Comparison of ENCODE assay signal across 27 cellular contexts in the genomic region with DNA sequence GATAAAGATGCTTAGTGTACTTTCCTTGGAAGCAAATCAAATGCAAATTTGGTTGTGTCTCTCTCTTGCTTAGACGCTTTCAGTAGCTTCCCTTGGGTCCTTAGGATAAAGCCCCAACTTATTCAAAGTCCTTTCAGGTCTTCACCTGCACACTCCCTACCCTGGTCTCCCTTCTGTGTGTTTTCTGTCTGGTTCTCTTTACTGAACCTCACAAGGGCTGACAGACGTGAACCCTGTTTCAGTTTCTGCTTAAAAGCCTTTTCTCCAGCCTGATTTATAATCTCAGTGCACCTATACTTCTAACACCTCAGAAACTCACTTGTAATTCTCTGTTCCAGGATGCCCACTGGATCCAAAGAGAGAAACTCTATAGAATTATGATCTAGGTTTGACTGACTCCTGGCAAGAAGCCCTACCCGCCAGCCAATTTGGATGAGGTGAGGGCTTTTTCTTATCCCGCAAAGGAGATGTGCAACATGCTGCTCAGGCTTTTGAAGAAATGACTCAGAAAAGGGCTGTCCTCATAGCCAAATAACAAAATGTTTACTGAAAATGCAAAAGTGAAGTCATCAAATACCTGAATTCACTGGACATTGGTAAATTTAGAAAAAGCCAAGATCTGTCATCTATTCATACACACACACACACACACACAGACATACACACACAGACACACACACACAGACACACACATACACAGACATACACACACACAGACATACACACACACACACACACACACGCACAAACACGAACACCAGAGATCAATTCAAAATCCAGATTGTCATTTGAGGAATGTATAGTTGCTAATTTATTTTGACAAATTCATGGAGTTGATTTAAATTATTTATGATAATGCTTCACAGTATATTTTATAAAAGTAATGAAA.
"Had no signal": no experiment of that assay in that cellular context is flagged by ENCODE, and none has a peak within 500 bp of the region (broad histone marks: within the 10 kb centered on the region; RNA-seq: fewer than 3 reads in every experiment).

No MANE protein-coding gene starts in this region.

- H3K27ac ChIP-seq: brain microvascular endothelial cell, SK-N-MC had no signal

- H3K4me3 ChIP-seq: SK-N-MC had no signal

- H3K27me3 Mint-ChIP-seq: activated B cell treated with CpG ODN at 0.5 μM for 24 hours; activated CD8-positive, alpha-beta memory T cell treated with anti-CD3 and anti-CD28 coated beads, Interleukin-2, amount 10 ng/mL, durations not matched to agents 7 days and 5 days; activated naive CD4-positive, alpha-beta T cell treated with anti-CD3 and anti-CD28 coated beads, Interleukin-2, amount 50 U/mL, for 24 hours; activated T-cell treated with anti-CD3 and anti-CD28 coated beads, Interleukin-2, amount 50 U/mL, for 24 hours; T-cell had no signal

- H3K4me3 Mint-ChIP-seq: activated B cell treated with CpG ODN at 0.5 μM for 24 hours; activated CD4-positive, alpha-beta T cell treated with anti-CD3 and anti-CD28 coated beads, Interleukin-2, amount 10 ng/mL, durations not matched to agents 24 days and 14 days; activated CD8-positive, alpha-beta memory T cell treated with anti-CD3 and anti-CD28 coated beads, Interleukin-2, amount 10 ng/mL, durations not matched to agents 7 days and 5 days; activated naive CD4-positive, alpha-beta T cell treated with anti-CD3 and anti-CD28 coated beads, Interleukin-2, amount 50 U/mL, for 24 hours; activated T-cell treated with anti-CD3 and anti-CD28 coated beads, Interleukin-2, amount 50 U/mL, for 24 hours; activated T-helper 1 cell treated with anti-CD3 and anti-CD28 coated beads, Interleukin-12 subunit alpha, Interleukin-12 subunit beta, Interleukin-2, Interleukin-4 antibody, amounts not matched to agents 30 ng/mL and 10 ng/mL and 1 ng/mL, durations not matched to agents 14 hours and 24 hours and 36 hours; T-cell had no signal

- H3K27ac Mint-ChIP-seq: activated B cell treated with CpG ODN at 0.5 μM for 24 hours; activated CD4-positive, alpha-beta T cell treated with anti-CD3 and anti-CD28 coated beads, Interleukin-2, amount 10 ng/mL, durations not matched to agents 24 days and 14 days; activated CD8-positive, alpha-beta memory T cell treated with anti-CD3 and anti-CD28 coated beads, Interleukin-2, amount 10 ng/mL, durations not matched to agents 7 days and 5 days; activated naive CD4-positive, alpha-beta T cell treated with anti-CD3 and anti-CD28 coated beads, Interleukin-2, amount 50 U/mL, for 24 hours; activated T-cell treated with anti-CD3 and anti-CD28 coated beads, Interleukin-2, amount 50 U/mL, for 24 hours; activated T-helper 1 cell treated with anti-CD3 and anti-CD28 coated beads, Interleukin-12 subunit alpha, Interleukin-12 subunit beta, Interleukin-2, Interleukin-4 antibody, amounts not matched to agents 30 ng/mL and 10 ng/mL and 1 ng/mL, durations not matched to agents 14 hours and 24 hours and 36 hours; T-cell had no signal

- H3K27me3 ChIP-seq: brain microvascular endothelial cell had no signal

- H3K4me1 Mint-ChIP-seq: activated B cell treated with CpG ODN at 0.5 μM for 24 hours; activated CD4-positive, alpha-beta T cell treated with anti-CD3 and anti-CD28 coated beads, Interleukin-2, amount 10 ng/mL, durations not matched to agents 24 days and 14 days; activated CD8-positive, alpha-beta memory T cell treated with anti-CD3 and anti-CD28 coated beads, Interleukin-2, amount 10 ng/mL, durations not matched to agents 7 days and 5 days had no signal

- H3K9me3 Mint-ChIP-seq: activated B cell treated with CpG ODN at 0.5 μM for 24 hours; activated naive CD4-positive, alpha-beta T cell treated with anti-CD3 and anti-CD28 coated beads, Interleukin-2, amount 50 U/mL, for 24 hours; activated T-cell treated with anti-CD3 and anti-CD28 coated beads, Interleukin-2, amount 50 U/mL, for 24 hours; activated T-helper 1 cell treated with anti-CD3 and anti-CD28 coated beads, Interleukin-12 subunit alpha, Interleukin-12 subunit beta, Interleukin-2, Interleukin-4 antibody, amounts not matched to agents 30 ng/mL and 10 ng/mL and 1 ng/mL, durations not matched to agents 14 hours and 24 hours and 36 hours; T-cell had no signal

- FAIRE-seq: TTC549 had no signal

- DNase-seq: activated B cell treated with CpG ODN at 0.5 μM for 24 hours; activated CD4-positive, alpha-beta T cell treated with anti-CD3 and anti-CD28 coated beads for 1 hour; activated CD4-positive, alpha-beta T cell treated with anti-CD3 and anti-CD28 coated beads, Interleukin-2, amount 10 ng/mL, durations not matched to agents 24 days and 14 days; activated CD4-positive, alpha-beta T cell treated with anti-CD3 and anti-CD28 coated beads, Interleukin-2, amount 50 U/mL, for 48 hours; activated CD8-positive, alpha-beta memory T cell treated with anti-CD3 and anti-CD28 coated beads, Interleukin-2, amount 10 ng/mL, durations not matched to agents 7 days and 5 days; activated effector memory CD4-positive, alpha-beta T cell treated with Interleukin-2 at 50 U/mL for 16 hours; activated naive CD4-positive, alpha-beta T cell; activated T-cell treated with anti-CD3 and anti-CD28 coated beads, Interleukin-2, amount 50 U/mL, for 24 hours; amygdala; brain microvascular endothelial cell; cerebellar nuclear complex; Karpas-422; NCI-H1092 treated with DMSO at 0.1 percent for 48 hours; NCI-H1417 treated with DMSO at 0.1 percent for 48 hours; NCI-H1694; NCI-H2029 treated with DMSO at 0.1 percent for 48 hours; NCI-H345; NCI-H510A; RPMI8226; T-cell; T1000 had no signal

- ATAC-seq: activated CD8-positive, alpha-beta memory T cell treated with anti-CD3 and anti-CD28 coated beads, Interleukin-2, amount 10 ng/mL, durations not matched to agents 7 days and 5 days; Panc1; Right ventricle myocardium inferior; T-cell had no signal

- H3K36me3 Mint-ChIP-seq: activated CD8-positive, alpha-beta memory T cell treated with anti-CD3 and anti-CD28 coated beads, Interleukin-2, amount 10 ng/mL, durations not matched to agents 7 days and 5 days; activated naive CD4-positive, alpha-beta T cell treated with anti-CD3 and anti-CD28 coated beads, Interleukin-2, amount 50 U/mL, for 24 hours; T-cell had no signal

- H3K36me3 ChIP-seq: brain microvascular endothelial cell had no signal
